In genomic region chr19:45791744-45792481, GRCh38 we compare ENCODE assay signal across 8 cellular contexts. TPM values are rescaled to one million over a fixed set of nuclear protein-coding genes. Genes with fewer than 3 reads are reported as not detected.
DNase-seq lines count a peak whose midpoint lies in the region; ATAC-seq and TF ChIP-seq lines count a peak whose summit lies in the region.

No MANE protein-coding gene starts in this region.

- H3K36me3 ChIP-seq in brain microvascular endothelial cell (replicated peaks) (peaks cover 31% of the 10 kb centered on the region), mucosa of descending colon (ENCODE audit: low read depth) (no peaks in the 10 kb centered on the region)

- H3K27ac ChIP-seq in brain microvascular endothelial cell, result peak overlapping the region; percentile 75

- TF ChIP-seq CTCF in brain microvascular endothelial cell (IDR thresholded peaks at IDR 0.05; ENCODE audit: low read depth, low read length, missing control alignments) (no peak), mucosa of descending colon (IDR thresholded peaks at IDR 0.05) (no peak)

- no peaks in the 10 kb centered on the region for H3K9me3 ChIP-seq in mucosa of descending colon

- in situ Hi-C loops in brain microvascular endothelial cell (cut with HindIII; ENCODE audit: low pct_ligation_motif_present, low sequenced_read_pairs), result no loop called here

- ATAC-seq in GM18909 (IDR thresholded peaks at IDR 0.05; ENCODE audit: poor library complexity, unreplicated experiment), result peak; percentile 30
- peak; percentile 29 for ATAC-seq in HG03432 (IDR thresholded peaks at IDR 0.05; ENCODE audit: unreplicated experiment)
- ATAC-seq in mucosa of descending colon, result no peak
- no peak for ATAC-seq in GM18498 (IDR thresholded peaks at IDR 0.05; ENCODE audit: unreplicated experiment)
- ATAC-seq in HG02852 (IDR thresholded peaks at IDR 0.05; ENCODE audit: unreplicated experiment), result no peak
- ATAC-seq in HG02623 (IDR thresholded peaks at IDR 0.05; ENCODE audit: unreplicated experiment), result no peak

- intact Hi-C loops in mucosa of descending colon (cut with DNase I, micrococcal nuclease), result no loop called here

- peaks cover 9% of the 10 kb centered on the region for H3K4me1 ChIP-seq in mucosa of descending colon (ENCODE audit: low read depth)

- H3K27me3 ChIP-seq in brain microvascular endothelial cell (replicated peaks), result no peaks in the 10 kb centered on the region

- DNase-seq in brain microvascular endothelial cell, result no peak
- DNase-seq in mucosa of descending colon, result no peak
- no peak for DNase-seq in germinal center (ENCODE audit: low spot score)

- peak overlapping the region; percentile 88 for H3K4me3 ChIP-seq in brain microvascular endothelial cell (ENCODE audit: low read depth, low read length)
- peak overlapping the region; percentile 64 for H3K4me3 ChIP-seq in mucosa of descending colon

RNA-seq across cellular contexts. Expression of gene DMWD, which starts 0.7 kb away (rescaled TPM):
- 10 to 100 TPM; 33.2 to 67.1 (median 43.7) TPM for total RNA-seq in mucosa of descending colon

RNA-seq across cellular contexts. Expression of gene DMPK, which starts 9.6 kb away (rescaled TPM):
- total RNA-seq in mucosa of descending colon, result 100 to 1,000 TPM in 1 of 3 donors, 10 to 100 TPM in 2; 23.9 to 123 (median 33.9) TPM

RNA-seq across cellular contexts. Expression of gene SIX5, which starts 22.9 kb away (rescaled TPM):
- 10 to 100 TPM in 2 of 3 donors, 1 to 10 TPM in 1; 9.6 to 35.6 (median 11.1) TPM for total RNA-seq in mucosa of descending colon

RNA-seq across cellular contexts. Expression of gene RSPH6A, which starts 23.2 kb away (rescaled TPM):
- under 1 TPM; 0.16 to 0.24 (median 0.20) TPM for total RNA-seq in mucosa of descending colon

RNA-seq across cellular contexts. Expression of gene MEIOSIN, which starts 58.7 kb away (rescaled TPM):
- total RNA-seq in mucosa of descending colon, result not detected

Comparison
In these comparisons a context has a peak if more than half of its experiments do, and no peak if none do; other contexts are left out.
1. ATAC-seq: peak in GM18909 (single experiment) and HG03432 (single experiment); none in mucosa of descending colon (single experiment), GM18498 (single experiment), HG02852 (single experiment) and HG02623 (single experiment).